Comparison of ENCODE assay signal across 22 cellular contexts in the genomic region with DNA sequence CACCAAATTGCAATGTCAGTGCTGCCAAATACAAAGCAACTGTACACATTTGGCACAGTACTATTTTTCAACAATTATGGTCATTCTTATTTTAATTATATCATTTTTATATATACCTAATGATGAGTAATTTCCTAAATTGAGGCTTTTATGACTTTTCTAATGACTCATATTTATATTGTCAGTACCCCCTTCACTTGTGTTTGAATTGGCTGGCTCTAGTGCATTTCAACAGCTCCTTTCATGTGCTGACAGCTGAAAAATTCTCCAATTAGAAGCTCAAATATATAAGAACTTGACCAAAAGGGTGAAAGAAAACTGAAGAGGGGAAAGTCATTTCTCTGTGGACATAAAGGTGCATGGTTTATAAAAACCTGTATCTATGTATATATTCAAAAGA.
DNase-seq lines count a peak whose midpoint lies in the region; ATAC-seq, FAIRE-seq and TF ChIP-seq lines count a peak whose summit lies in the region.
"Had no signal": no experiment of that assay in that cellular context is flagged by ENCODE, and none has a peak within 500 bp of the region (broad histone marks: within the 10 kb centered on the region; RNA-seq: fewer than 3 reads in every experiment).

No MANE protein-coding gene starts in this region.

- ATAC-seq in A549 = no peak
- ATAC-seq in HCT116 = peak; percentile 29; the same call in 1 of the 2 replicates
- ATAC-seq in GM18502 (IDR thresholded peaks at IDR 0.05; ENCODE audit: poor library complexity, unreplicated experiment) = no peak
- ATAC-seq in HG03196 (IDR thresholded peaks at IDR 0.05; ENCODE audit: unreplicated experiment) = no peak
- ATAC-seq: CD8-positive, alpha-beta T cell; esophagus mucosa; pancreas had no signal

- H3K4me3 ChIP-seq in A549 = no peak overlapping the region
- no peak overlapping the region for H3K4me3 ChIP-seq in HCT116 (replicated peaks in 1 of 2; ENCODE audit: low read depth in 1 of 2, low read length in 2 of 2)
- no peak overlapping the region for H3K4me3 ChIP-seq in cardiac fibroblast (replicated peaks in 1 of 2; ENCODE audit: low read depth in 2 of 2, low read length in 2 of 2)
- H3K4me3 ChIP-seq: hepatocyte, pancreas, sigmoid colon, upper lobe of left lung had no signal

- TF ChIP-seq RAD21 in A549 (conservative IDR thresholded peaks at IDR 0.05 in 1 of 2, IDR thresholded peaks at IDR 0.05 in 1 of 2) = no peak
- no peak for TF ChIP-seq RAD21 in HCT116 (IDR thresholded peaks at IDR 0.05; ENCODE audit: low read depth)

- H3K4me1 ChIP-seq in A549 = no peaks in the 10 kb centered on the region
- peaks cover 0 to 44% of the 10 kb centered on the region in 2 experiments; a peak in 3 of 4 replicates for H3K4me1 ChIP-seq in HCT116 (ENCODE audit: control insufficient read depth in 1 of 2, insufficient read depth in 2 of 2, low read length in 2 of 2)
- H3K4me1 ChIP-seq: pancreas, upper lobe of left lung had no signal

- no peak for FAIRE-seq in A549 (lab: Jason Lieb, UNC)
- FAIRE-seq: pancreas had no signal

- CTCF ChIA-PET in A549 (lab: Yijun Ruan, JAX) = no interaction called here
- CTCF ChIA-PET in HCT116 (lab: Charles Lee) = no interaction called here

- H3K27ac ChIP-seq in A549 (no peak overlapping the region), HCT116 (ENCODE audit: low read depth, low read length) (peak overlapping the region; percentile 31; the same call in 1 of the 2 replicates)
- H3K27ac ChIP-seq: hepatocyte, pancreas, sigmoid colon, upper lobe of left lung, WERI-Rb-1 had no signal

- no peaks in the 10 kb centered on the region for H3K9me2 ChIP-seq in HCT116 (ENCODE audit: insufficient read depth)

- no peak for TF ChIP-seq POLR2A in A549 (IDR thresholded peaks at IDR 0.05; ENCODE audit: low read length)
- no peak for TF ChIP-seq POLR2A in HCT116 (IDR thresholded peaks at IDR 0.05; ENCODE audit: borderline replicate concordance, extremely low read depth, insufficient read depth, insufficient read length)

- no TSS peak for BruUV-seq in HCT116 (replicated peaks; lab: Mats Ljungman, UMichigan)

- no peak overlapping the region for H2AFZ ChIP-seq in HCT116 (ENCODE audit: low read depth, low read length, poor library complexity, severe bottlenecking)
- H2AFZ ChIP-seq: hepatocyte had no signal

- no peak for TF ChIP-seq EP300 in A549 (IDR thresholded peaks at IDR 0.05)

- H3K9me3 ChIP-seq in A549 = no peaks in the 10 kb centered on the region
- H3K9me3 ChIP-seq in HCT116 (ENCODE audit: control insufficient read depth in 1 of 2, insufficient read depth in 1 of 2, low read depth in 1 of 2, low read length in 2 of 2) = no peaks in the 10 kb centered on the region
- H3K9me3 ChIP-seq: pancreas, sigmoid colon had no signal

- POLR2A ChIA-PET in A549 (lab: Yijun Ruan, JAX) = no interaction called here
- POLR2A ChIA-PET in HCT116 (lab: Charles Lee) = no interaction called here

- no peaks in the 10 kb centered on the region for H3K79me2 ChIP-seq in HCT116 (ENCODE audit: insufficient read depth, low read length)
- H3K79me2 ChIP-seq: hepatocyte had no signal

- no peak overlapping the region for H3K9ac ChIP-seq in HCT116 (ENCODE audit: low read length)

- no peak overlapping the region for H3K4me2 ChIP-seq in A549
- H3K4me2 ChIP-seq in HCT116 (ENCODE audit: low read length) = peak overlapping the region; percentile 27; the same call in 1 of the 2 replicates
- H3K4me2 ChIP-seq: hepatocyte had no signal

- intact Hi-C loops in HCT116 (cut with micrococcal nuclease) = no loop called here

- no peak for TF ChIP-seq CTCF in A549 (IDR thresholded peaks at IDR 0.05)
- no peak for TF ChIP-seq CTCF in HCT116 (IDR thresholded peaks at IDR 0.05 in 2 of 3, conservative IDR thresholded peaks at IDR 0.05 in 1 of 3; ENCODE audit: borderline replicate concordance in 1 of 3, insufficient read depth in 1 of 3, low read depth in 2 of 3, low read length in 2 of 3)
- TF ChIP-seq CTCF in cardiac fibroblast (IDR thresholded peaks at IDR 0.05; ENCODE audit: low read depth, low read length) = no peak

- no peaks in the 10 kb centered on the region for H3K27me3 ChIP-seq in HCT116 (ENCODE audit: insufficient read depth, low read length)
- H3K27me3 ChIP-seq: hepatocyte, pancreas, sigmoid colon, upper lobe of left lung had no signal

- H3K36me3 ChIP-seq in HCT116 (ENCODE audit: control insufficient read depth in 1 of 2, insufficient read depth in 2 of 2, low read length in 2 of 2) = no peaks in the 10 kb centered on the region
- H3K36me3 ChIP-seq: pancreas, sigmoid colon, upper lobe of left lung, WERI-Rb-1 had no signal

- DNase-seq in A549 (ENCODE audit: low read depth in 1 of 2, low spot score in 1 of 2) (no peak), HCT116 (ENCODE audit: low read depth, low spot score) (peak; percentile 18), NCI-H69 (lab: John Stamatoyannopoulos, UW) (peak; percentile 84), cardiac fibroblast (ENCODE audit: low read depth in 2 of 2) (peak; percentile 12 to 14), MV-4-11 (lab: John Stamatoyannopoulos, UW) (no peak), NCI-H2196 (lab: John Stamatoyannopoulos, UW; ENCODE audit: unreplicated experiment) (no peak)
- DNase-seq: activated CD4-positive, alpha-beta memory T cell treated with anti-CD3 and anti-CD28 coated beads, Interleukin-2, amount 10 ng/mL, durations not matched to agents 7 days and 5 days; activated naive CD8-positive, alpha-beta T cell treated with anti-CD3 and anti-CD28 coated beads, Interleukin-2, amount 10 ng/mL, durations not matched to agents 7 days and 5 days; CD8-positive, alpha-beta T cell; central memory CD4-positive, alpha-beta T cell; kidney; naive B cell; NCI-H446 treated with DMSO at 0.1 percent for 48 hours; pancreas; sigmoid colon; stimulated activated CD4-positive, alpha-beta T cell treated with anti-CD3 and anti-CD28 coated beads, Interleukin-1b, Interleukin-23, amount 100 ng/mL, for 48 hours; upper lobe of left lung; WERI-Rb-1 had no signal

- no peaks in the 10 kb centered on the region for H4K20me1 ChIP-seq in HCT116 (ENCODE audit: insufficient read depth)

- RAD21 ChIA-PET in HCT116 (lab: Charles Lee; ENCODE audit: low non-redundant PET in 1 of 2, low total read pairs in 2 of 2, uncharacterized antibody in 2 of 2, unreplicated experiment in 2 of 2) = no interaction called here

TF ChIP-seq in A549, 52 proteins besides CTCF, POLR2A, EP300 and RAD21:
- TF ChIP-seq, protein P1, sequence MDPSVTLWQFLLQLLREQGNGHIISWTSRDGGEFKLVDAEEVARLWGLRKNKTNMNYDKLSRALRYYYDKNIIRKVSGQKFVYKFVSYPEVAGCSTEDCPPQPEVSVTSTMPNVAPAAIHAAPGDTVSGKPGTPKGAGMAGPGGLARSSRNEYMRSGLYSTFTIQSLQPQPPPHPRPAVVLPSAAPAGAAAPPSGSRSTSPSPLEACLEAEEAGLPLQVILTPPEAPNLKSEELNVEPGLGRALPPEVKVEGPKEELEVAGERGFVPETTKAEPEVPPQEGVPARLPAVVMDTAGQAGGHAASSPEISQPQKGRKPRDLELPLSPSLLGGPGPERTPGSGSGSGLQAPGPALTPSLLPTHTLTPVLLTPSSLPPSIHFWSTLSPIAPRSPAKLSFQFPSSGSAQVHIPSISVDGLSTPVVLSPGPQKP (IDR thresholded peaks at IDR 0.05; ENCODE audit: low read depth, low read length) = no peak
- TF ChIP-seq FOSL2 (IDR thresholded peaks at IDR 0.05) (no peak), FOSL2 (CRISPR knock-in tag; IDR thresholded peaks at IDR 0.05) (0 out of 2 replicates have a peak, but pooled peaks have one; percentile 9)

TF ChIP-seq in HCT116, 20 proteins besides CTCF, POLR2A, EP300 and RAD21 (continues in another document):
- no peak for TF ChIP-seq POLR2AphosphoS5 (IDR thresholded peaks at IDR 0.05; ENCODE audit: low read depth, low read length)
- TF ChIP-seq, protein P2, sequence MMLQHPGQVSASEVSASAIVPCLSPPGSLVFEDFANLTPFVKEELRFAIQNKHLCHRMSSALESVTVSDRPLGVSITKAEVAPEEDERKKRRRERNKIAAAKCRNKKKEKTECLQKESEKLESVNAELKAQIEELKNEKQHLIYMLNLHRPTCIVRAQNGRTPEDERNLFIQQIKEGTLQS (IDR thresholded peaks at IDR 0.05) = no peak
- peak; percentile 68 for TF ChIP-seq FOSL1 (IDR thresholded peaks at IDR 0.05; ENCODE audit: low read depth)
- TF ChIP-seq YY1 (IDR thresholded peaks at IDR 0.05; ENCODE audit: extremely low read depth, insufficient replicate concordance, low read depth, low read length) = no peak
- peak; percentile 36; the same call in 1 of the 2 replicates for TF ChIP-seq JUND (IDR thresholded peaks at IDR 0.05)
- TF ChIP-seq, protein P3, sequence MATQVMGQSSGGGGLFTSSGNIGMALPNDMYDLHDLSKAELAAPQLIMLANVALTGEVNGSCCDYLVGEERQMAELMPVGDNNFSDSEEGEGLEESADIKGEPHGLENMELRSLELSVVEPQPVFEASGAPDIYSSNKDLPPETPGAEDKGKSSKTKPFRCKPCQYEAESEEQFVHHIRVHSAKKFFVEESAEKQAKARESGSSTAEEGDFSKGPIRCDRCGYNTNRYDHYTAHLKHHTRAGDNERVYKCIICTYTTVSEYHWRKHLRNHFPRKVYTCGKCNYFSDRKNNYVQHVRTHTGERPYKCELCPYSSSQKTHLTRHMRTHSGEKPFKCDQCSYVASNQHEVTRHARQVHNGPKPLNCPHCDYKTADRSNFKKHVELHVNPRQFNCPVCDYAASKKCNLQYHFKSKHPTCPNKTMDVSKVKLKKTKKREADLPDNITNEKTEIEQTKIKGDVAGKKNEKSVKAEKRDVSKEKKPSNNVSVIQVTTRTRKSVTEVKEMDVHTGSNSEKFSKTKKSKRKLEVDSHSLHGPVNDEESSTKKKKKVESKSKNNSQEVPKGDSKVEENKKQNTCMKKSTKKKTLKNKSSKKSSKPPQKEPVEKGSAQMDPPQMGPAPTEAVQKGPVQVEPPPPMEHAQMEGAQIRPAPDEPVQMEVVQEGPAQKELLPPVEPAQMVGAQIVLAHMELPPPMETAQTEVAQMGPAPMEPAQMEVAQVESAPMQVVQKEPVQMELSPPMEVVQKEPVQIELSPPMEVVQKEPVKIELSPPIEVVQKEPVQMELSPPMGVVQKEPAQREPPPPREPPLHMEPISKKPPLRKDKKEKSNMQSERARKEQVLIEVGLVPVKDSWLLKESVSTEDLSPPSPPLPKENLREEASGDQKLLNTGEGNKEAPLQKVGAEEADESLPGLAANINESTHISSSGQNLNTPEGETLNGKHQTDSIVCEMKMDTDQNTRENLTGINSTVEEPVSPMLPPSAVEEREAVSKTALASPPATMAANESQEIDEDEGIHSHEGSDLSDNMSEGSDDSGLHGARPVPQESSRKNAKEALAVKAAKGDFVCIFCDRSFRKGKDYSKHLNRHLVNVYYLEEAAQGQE (IDR thresholded peaks at IDR 0.05; ENCODE audit: low read depth) = no peak
- no peak for TF ChIP-seq SRF (IDR thresholded peaks at IDR 0.05; ENCODE audit: low read depth)
- peak; percentile 38; the same call in 1 of the 2 replicates for TF ChIP-seq SP1 (IDR thresholded peaks at IDR 0.05; ENCODE audit: low read depth)
- peak; percentile 42; the same call in 1 of the 2 replicates for TF ChIP-seq CEBPB (IDR thresholded peaks at IDR 0.05; ENCODE audit: low read depth)
- TF ChIP-seq ELF1 (IDR thresholded peaks at IDR 0.05; ENCODE audit: borderline replicate concordance, low read depth) = no peak
- no peak for TF ChIP-seq ZNF274 (IDR thresholded peaks at IDR 0.05; ENCODE audit: low read depth, low read length)
- no peak for TF ChIP-seq EZH2phosphoT487 (IDR thresholded peaks at IDR 0.05; ENCODE audit: borderline replicate concordance)

Comparison
In these comparisons a context has a peak if more than half of its experiments do, and no peak if none do; other contexts are left out.
1. DNase-seq: peak in HCT116 (single experiment), NCI-H69 (single experiment) and cardiac fibroblast (2 of 2); none in A549 (0 of 2), MV-4-11 (single experiment) and NCI-H2196 (single experiment).